1 cellular context compared by ENCODE assay signal in the genomic region with DNA sequence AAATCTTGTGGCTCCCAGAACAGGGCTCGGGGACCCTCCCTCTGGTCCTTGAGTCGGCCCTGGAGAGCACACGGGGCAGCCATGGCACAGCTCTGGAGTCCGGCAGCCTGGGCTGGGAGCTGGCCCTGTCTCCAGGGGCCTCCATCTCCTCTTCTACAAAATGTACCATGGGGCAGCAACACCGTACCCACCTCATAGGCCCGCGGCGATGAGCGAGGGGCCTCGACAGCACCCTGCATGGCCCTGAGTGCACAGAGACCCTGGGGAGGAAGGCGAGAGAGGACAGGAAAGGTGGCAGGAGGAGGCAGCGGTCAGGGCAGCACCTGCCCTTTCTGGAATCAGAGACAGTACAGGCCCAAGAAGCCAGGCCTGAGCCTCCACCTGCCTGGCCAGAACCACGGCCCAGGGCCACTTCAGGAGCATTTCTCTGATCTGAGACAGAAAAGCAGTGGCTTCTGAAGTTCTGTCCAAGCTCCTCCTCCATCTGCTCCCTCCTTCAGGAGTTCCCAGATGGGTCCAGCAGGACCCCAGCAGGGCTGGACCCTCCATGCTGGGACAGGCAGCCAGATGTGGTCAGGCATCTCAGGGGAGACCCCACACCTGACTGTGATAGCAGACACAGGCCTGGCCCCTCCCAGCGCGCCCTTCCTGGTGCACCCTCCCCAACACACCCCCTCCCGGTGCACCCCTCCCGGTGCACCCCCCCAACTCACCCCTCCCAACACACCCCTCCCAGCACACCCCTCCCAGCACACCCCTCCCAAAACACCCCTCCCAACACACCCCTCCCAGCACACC.
TF ChIP-seq lines count a peak whose summit lies in the region.

No MANE protein-coding gene starts in this region.

TF ChIP-seq in H1, 55 proteins besides CTCF, POLR2A, EP300 and RAD21 (continued from another document):
- TF ChIP-seq, protein P1, sequence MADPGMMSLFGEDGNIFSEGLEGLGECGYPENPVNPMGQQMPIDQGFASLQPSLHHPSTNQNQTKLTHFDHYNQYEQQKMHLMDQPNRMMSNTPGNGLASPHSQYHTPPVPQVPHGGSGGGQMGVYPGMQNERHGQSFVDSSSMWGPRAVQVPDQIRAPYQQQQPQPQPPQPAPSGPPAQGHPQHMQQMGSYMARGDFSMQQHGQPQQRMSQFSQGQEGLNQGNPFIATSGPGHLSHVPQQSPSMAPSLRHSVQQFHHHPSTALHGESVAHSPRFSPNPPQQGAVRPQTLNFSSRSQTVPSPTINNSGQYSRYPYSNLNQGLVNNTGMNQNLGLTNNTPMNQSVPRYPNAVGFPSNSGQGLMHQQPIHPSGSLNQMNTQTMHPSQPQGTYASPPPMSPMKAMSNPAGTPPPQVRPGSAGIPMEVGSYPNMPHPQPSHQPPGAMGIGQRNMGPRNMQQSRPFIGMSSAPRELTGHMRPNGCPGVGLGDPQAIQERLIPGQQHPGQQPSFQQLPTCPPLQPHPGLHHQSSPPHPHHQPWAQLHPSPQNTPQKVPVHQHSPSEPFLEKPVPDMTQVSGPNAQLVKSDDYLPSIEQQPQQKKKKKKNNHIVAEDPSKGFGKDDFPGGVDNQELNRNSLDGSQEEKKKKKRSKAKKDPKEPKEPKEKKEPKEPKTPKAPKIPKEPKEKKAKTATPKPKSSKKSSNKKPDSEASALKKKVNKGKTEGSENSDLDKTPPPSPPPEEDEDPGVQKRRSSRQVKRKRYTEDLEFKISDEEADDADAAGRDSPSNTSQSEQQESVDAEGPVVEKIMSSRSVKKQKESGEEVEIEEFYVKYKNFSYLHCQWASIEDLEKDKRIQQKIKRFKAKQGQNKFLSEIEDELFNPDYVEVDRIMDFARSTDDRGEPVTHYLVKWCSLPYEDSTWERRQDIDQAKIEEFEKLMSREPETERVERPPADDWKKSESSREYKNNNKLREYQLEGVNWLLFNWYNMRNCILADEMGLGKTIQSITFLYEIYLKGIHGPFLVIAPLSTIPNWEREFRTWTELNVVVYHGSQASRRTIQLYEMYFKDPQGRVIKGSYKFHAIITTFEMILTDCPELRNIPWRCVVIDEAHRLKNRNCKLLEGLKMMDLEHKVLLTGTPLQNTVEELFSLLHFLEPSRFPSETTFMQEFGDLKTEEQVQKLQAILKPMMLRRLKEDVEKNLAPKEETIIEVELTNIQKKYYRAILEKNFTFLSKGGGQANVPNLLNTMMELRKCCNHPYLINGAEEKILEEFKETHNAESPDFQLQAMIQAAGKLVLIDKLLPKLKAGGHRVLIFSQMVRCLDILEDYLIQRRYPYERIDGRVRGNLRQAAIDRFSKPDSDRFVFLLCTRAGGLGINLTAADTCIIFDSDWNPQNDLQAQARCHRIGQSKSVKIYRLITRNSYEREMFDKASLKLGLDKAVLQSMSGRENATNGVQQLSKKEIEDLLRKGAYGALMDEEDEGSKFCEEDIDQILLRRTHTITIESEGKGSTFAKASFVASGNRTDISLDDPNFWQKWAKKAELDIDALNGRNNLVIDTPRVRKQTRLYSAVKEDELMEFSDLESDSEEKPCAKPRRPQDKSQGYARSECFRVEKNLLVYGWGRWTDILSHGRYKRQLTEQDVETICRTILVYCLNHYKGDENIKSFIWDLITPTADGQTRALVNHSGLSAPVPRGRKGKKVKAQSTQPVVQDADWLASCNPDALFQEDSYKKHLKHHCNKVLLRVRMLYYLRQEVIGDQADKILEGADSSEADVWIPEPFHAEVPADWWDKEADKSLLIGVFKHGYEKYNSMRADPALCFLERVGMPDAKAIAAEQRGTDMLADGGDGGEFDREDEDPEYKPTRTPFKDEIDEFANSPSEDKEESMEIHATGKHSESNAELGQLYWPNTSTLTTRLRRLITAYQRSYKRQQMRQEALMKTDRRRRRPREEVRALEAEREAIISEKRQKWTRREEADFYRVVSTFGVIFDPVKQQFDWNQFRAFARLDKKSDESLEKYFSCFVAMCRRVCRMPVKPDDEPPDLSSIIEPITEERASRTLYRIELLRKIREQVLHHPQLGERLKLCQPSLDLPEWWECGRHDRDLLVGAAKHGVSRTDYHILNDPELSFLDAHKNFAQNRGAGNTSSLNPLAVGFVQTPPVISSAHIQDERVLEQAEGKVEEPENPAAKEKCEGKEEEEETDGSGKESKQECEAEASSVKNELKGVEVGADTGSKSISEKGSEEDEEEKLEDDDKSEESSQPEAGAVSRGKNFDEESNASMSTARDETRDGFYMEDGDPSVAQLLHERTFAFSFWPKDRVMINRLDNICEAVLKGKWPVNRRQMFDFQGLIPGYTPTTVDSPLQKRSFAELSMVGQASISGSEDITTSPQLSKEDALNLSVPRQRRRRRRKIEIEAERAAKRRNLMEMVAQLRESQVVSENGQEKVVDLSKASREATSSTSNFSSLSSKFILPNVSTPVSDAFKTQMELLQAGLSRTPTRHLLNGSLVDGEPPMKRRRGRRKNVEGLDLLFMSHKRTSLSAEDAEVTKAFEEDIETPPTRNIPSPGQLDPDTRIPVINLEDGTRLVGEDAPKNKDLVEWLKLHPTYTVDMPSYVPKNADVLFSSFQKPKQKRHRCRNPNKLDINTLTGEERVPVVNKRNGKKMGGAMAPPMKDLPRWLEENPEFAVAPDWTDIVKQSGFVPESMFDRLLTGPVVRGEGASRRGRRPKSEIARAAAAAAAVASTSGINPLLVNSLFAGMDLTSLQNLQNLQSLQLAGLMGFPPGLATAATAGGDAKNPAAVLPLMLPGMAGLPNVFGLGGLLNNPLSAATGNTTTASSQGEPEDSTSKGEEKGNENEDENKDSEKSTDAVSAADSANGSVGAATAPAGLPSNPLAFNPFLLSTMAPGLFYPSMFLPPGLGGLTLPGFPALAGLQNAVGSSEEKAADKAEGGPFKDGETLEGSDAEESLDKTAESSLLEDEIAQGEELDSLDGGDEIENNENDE (IDR thresholded peaks at IDR 0.05; ENCODE audit: insufficient replicate concordance, low read length), result no peak
- TF ChIP-seq HDAC2 (IDR thresholded peaks at IDR 0.05; ENCODE audit: borderline replicate concordance in 1 of 2, low read depth in 2 of 2, low read length in 2 of 2) (no peak), PHF8 (conservative IDR thresholded peaks at IDR 0.05; ENCODE audit: low read depth, low read length) (no peak), SP4 (IDR thresholded peaks at IDR 0.05; ENCODE audit: low read length) (no peak), CREB1 (IDR thresholded peaks at IDR 0.05) (no peak), POLR2AphosphoS5 (IDR thresholded peaks at IDR 0.05; ENCODE audit: low read depth, low read length) (no peak), SAP30 (IDR thresholded peaks at IDR 0.05; ENCODE audit: insufficient read depth, insufficient replicate concordance, low read length) (no peak), BRCA1 (IDR thresholded peaks at IDR 0.05; ENCODE audit: low read depth, low read length) (no peak), TBP (IDR thresholded peaks at IDR 0.05; ENCODE audit: low read depth, low read length) (no peak), FOSL1 (IDR thresholded peaks at IDR 0.05; ENCODE audit: insufficient read depth, low read depth, low read length) (no peak)
TF ChIP-seq in H1: peak in this region for 0.
